ENCODE assay signal across 11 cellular contexts in genomic region chrX:101079736-101080135, GRCh38. TPM values are rescaled to one million over a fixed set of nuclear protein-coding genes. Genes with fewer than 3 reads are reported as not detected.
DNase-seq lines count a peak whose midpoint lies in the region; ATAC-seq, FAIRE-seq and TF ChIP-seq lines count a peak whose summit lies in the region.
"Had no signal": no experiment of that assay in that cellular context is flagged by ENCODE, and none has a peak within 500 bp of the region (broad histone marks: within the 10 kb centered on the region; RNA-seq: fewer than 3 reads in every experiment).

No MANE protein-coding gene starts in this region.

- CTCF ChIA-PET in AG04450 (lab: Charles Lee): interaction anchor here (0.6 kb wide), 1 partner anchor 208 kb away, joined by 8 read pairs; no protein-coding TSS in a partner anchor

- no peaks in the 10 kb centered on the region for H3K27me3 ChIP-seq in AG04450 (ENCODE audit: control insufficient read depth, insufficient read depth, low read length)

- TF ChIP-seq CTCF in AG04450 (IDR thresholded peaks at IDR 0.05; ENCODE audit: low read depth, low read length): no peak
- TF ChIP-seq CTCF in fibroblast of the aortic adventitia (IDR thresholded peaks at IDR 0.05; ENCODE audit: insufficient read depth, low read length): no peak

- POLR2A ChIA-PET in AG04450 (lab: Yijun Ruan, JAX): no interaction called here

- FAIRE-seq in RCC 7860 (lab: Jason Lieb, UNC): no peak
- FAIRE-seq: urothelium cell line had no signal

- no peak for DNase-seq in AG04450 (ENCODE audit: low read depth, low spot score)
- no peak for DNase-seq in fibroblast of the aortic adventitia (ENCODE audit: low read depth)
- DNase-seq in occipital lobe (lab: John Stamatoyannopoulos, UW): peak; percentile 1
- no peak for DNase-seq in dedifferentiated amniotic fluid mesenchymal stem cell (ENCODE audit: extremely low spot score)
- DNase-seq in RCC 7860 (ENCODE audit: low spot score): no peak
- no peak for DNase-seq in OCI-M2 (lab: John Stamatoyannopoulos, UW; ENCODE audit: unreplicated experiment)
- DNase-seq: activated naive CD4-positive, alpha-beta T cell treated with anti-CD3 and anti-CD28 coated beads for 36 hours; heart right ventricle had no signal

- peak overlapping the region; percentile 73 for H3K4me3 ChIP-seq in AG04450 (ENCODE audit: low read depth, low read length)
- H3K4me3 ChIP-seq in fibroblast of the aortic adventitia (ENCODE audit: low read depth, low read length): peak overlapping the region; percentile 67

- no peaks in the 10 kb centered on the region for H3K9me3 ChIP-seq in AG04450 (ENCODE audit: control insufficient read depth, insufficient read depth, low read length)

- peak; percentile 12; the same call in 1 of the 3 replicates for ATAC-seq in SK-N-SH treated with all-trans-retinoic acid at 6 μM for 48 hours
- ATAC-seq in HG03342 (IDR thresholded peaks at IDR 0.05; ENCODE audit: unreplicated experiment): no peak
- ATAC-seq: heart right ventricle had no signal

- no peak overlapping the region for H3K27ac ChIP-seq in AG04450 (ENCODE audit: low read depth, low read length)
- H3K27ac ChIP-seq: heart right ventricle had no signal

TF ChIP-seq in SK-N-SH treated with all-trans-retinoic acid at 6 μM for 48 hours, 23 proteins besides CTCF, POLR2A, EP300 and RAD21:
- no peak for TF ChIP-seq ZNF565 (CRISPR knock-in tag; conservative IDR thresholded peaks at IDR 0.05; ENCODE audit: low read depth)
- no peak for TF ChIP-seq ESRRG (CRISPR knock-in tag; IDR thresholded peaks at IDR 0.05)
- TF ChIP-seq OSR1 (CRISPR knock-in tag; IDR thresholded peaks at IDR 0.05): no peak
- no peak for TF ChIP-seq PPARA (CRISPR knock-in tag; IDR thresholded peaks at IDR 0.05; ENCODE audit: borderline replicate concordance)
- no peak for TF ChIP-seq ZFP3 (CRISPR knock-in tag; IDR thresholded peaks at IDR 0.05)
- TF ChIP-seq ARNTL (CRISPR knock-in tag; IDR thresholded peaks at IDR 0.05; ENCODE audit: borderline replicate concordance, low read depth): no peak
- TF ChIP-seq TCF4 (CRISPR knock-in tag; IDR thresholded peaks at IDR 0.05; ENCODE audit: borderline replicate concordance): no peak
- no peak for TF ChIP-seq TSHZ2 (CRISPR knock-in tag; IDR thresholded peaks at IDR 0.05)
- no peak for TF ChIP-seq GLIS3 (CRISPR knock-in tag; IDR thresholded peaks at IDR 0.05)
- TF ChIP-seq ISL1 (CRISPR knock-in tag; IDR thresholded peaks at IDR 0.05): no peak
- no peak for TF ChIP-seq CSDC2 (CRISPR knock-in tag; IDR thresholded peaks at IDR 0.05)
- no peak for TF ChIP-seq PATZ1 (CRISPR knock-in tag; IDR thresholded peaks at IDR 0.05; ENCODE audit: borderline replicate concordance)
- TF ChIP-seq BACH2 (CRISPR knock-in tag; IDR thresholded peaks at IDR 0.05; ENCODE audit: borderline replicate concordance): no peak
- no peak for TF ChIP-seq POU6F1 (CRISPR knock-in tag; IDR thresholded peaks at IDR 0.05; ENCODE audit: borderline replicate concordance, low read depth)

RNA-seq across cellular contexts. Expression of gene TMEM35A, which starts 1.1 kb away (rescaled TPM):
- polyA plus RNA-seq in AG04450 (2011; rRNA removed): 54.9 and 58.6 TPM in 2 replicates
- polyA minus RNA-seq in AG04450 (2011; rRNA and poly(A)+ RNA removed): 32.5 and 37.3 TPM in 2 replicates
- total RNA-seq in fibroblast of the aortic adventitia (ENCODE audit: low replicate concordance) (2.5 and 14.4 TPM in 2 replicates), occipital lobe (66.4 TPM)
- total RNA-seq: activated naive CD4-positive, alpha-beta T cell treated with anti-CD3 and anti-CD28 coated beads for 36 hours had no signal

RNA-seq across cellular contexts. Expression of gene CENPI, which starts 18.3 kb away (rescaled TPM):
- polyA plus RNA-seq in AG04450 (2011; rRNA removed): 3.7 and 5.0 TPM in 2 replicates
- 8.3 and 9.1 TPM in 2 replicates for polyA minus RNA-seq in AG04450 (2011; rRNA and poly(A)+ RNA removed)
- total RNA-seq in fibroblast of the aortic adventitia (ENCODE audit: low replicate concordance) (4.3 and 23.4 TPM in 2 replicates), occipital lobe (7.0 TPM)

RNA-seq across cellular contexts. Expression of gene TRMT2B, which starts 27.8 kb away (rescaled TPM):
- polyA plus RNA-seq in AG04450 (2011; rRNA removed): 12.1 and 14.2 TPM in 2 replicates
- polyA minus RNA-seq in AG04450 (2011; rRNA and poly(A)+ RNA removed): 14.3 and 14.4 TPM in 2 replicates
- total RNA-seq in fibroblast of the aortic adventitia (ENCODE audit: low replicate concordance): 13.6 and 18.3 TPM in 2 replicates
- total RNA-seq in occipital lobe: 8.7 TPM
